In the genomic region with DNA sequence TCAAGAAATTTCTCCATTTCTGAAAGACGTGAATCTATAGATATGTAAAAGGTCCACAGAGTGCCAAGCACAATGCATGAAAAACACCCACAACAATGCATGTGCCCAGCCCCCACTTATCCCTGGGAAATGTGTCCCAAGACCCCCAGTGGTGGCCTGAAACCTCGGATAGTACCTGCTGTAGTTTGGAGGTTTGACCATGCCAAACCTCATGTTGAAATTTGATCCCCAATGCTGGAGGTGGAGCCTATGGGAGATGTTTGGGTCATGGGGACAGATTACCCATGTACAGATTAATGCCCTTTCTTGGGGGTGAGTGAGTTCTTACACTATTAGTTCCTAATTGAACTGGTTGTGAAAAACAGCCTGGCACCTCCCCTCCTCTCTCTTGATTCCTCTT, we compare ENCODE assay signal across 1 cellular context.
TF ChIP-seq lines count a peak whose summit lies in the region.

No MANE protein-coding gene starts in this region.

TF ChIP-seq in HCT116, 20 proteins besides CTCF, POLR2A, EP300 and RAD21 (continued from another document):
- TF ChIP-seq, protein P1, sequence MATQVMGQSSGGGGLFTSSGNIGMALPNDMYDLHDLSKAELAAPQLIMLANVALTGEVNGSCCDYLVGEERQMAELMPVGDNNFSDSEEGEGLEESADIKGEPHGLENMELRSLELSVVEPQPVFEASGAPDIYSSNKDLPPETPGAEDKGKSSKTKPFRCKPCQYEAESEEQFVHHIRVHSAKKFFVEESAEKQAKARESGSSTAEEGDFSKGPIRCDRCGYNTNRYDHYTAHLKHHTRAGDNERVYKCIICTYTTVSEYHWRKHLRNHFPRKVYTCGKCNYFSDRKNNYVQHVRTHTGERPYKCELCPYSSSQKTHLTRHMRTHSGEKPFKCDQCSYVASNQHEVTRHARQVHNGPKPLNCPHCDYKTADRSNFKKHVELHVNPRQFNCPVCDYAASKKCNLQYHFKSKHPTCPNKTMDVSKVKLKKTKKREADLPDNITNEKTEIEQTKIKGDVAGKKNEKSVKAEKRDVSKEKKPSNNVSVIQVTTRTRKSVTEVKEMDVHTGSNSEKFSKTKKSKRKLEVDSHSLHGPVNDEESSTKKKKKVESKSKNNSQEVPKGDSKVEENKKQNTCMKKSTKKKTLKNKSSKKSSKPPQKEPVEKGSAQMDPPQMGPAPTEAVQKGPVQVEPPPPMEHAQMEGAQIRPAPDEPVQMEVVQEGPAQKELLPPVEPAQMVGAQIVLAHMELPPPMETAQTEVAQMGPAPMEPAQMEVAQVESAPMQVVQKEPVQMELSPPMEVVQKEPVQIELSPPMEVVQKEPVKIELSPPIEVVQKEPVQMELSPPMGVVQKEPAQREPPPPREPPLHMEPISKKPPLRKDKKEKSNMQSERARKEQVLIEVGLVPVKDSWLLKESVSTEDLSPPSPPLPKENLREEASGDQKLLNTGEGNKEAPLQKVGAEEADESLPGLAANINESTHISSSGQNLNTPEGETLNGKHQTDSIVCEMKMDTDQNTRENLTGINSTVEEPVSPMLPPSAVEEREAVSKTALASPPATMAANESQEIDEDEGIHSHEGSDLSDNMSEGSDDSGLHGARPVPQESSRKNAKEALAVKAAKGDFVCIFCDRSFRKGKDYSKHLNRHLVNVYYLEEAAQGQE (IDR thresholded peaks at IDR 0.05; ENCODE audit: low read depth), result no peak
- TF ChIP-seq SRF (IDR thresholded peaks at IDR 0.05; ENCODE audit: low read depth), result no peak
- TF ChIP-seq ELF1 (IDR thresholded peaks at IDR 0.05; ENCODE audit: borderline replicate concordance, low read depth), result no peak
TF ChIP-seq in HCT116: peak in this region for 0.
